ENCODE assay signal across 9 cellular contexts in genomic region chr3:192409203-192409837, GRCh38.
A peak's percentile ranks its signal among the peaks of the same experiment; 100 is the strongest.
DNase-seq lines count a peak whose midpoint lies in the region; ATAC-seq and TF ChIP-seq lines count a peak whose summit lies in the region.
"Had no signal": no experiment of that assay in that cellular context is flagged by ENCODE, and none has a peak within 500 bp of the region (broad histone marks: within the 10 kb centered on the region; RNA-seq: fewer than 3 reads in every experiment).

No MANE protein-coding gene starts in this region.

- no peaks in the 10 kb centered on the region for H3K36me3 ChIP-seq in brain microvascular endothelial cell (replicated peaks)

- ATAC-seq in GM18861 (IDR thresholded peaks at IDR 0.05; ENCODE audit: unreplicated experiment) (peak; percentile 47), HG03439 (IDR thresholded peaks at IDR 0.05; ENCODE audit: unreplicated experiment) (peak; percentile 71), HG02870 (IDR thresholded peaks at IDR 0.05; ENCODE audit: unreplicated experiment) (no peak)

- in situ Hi-C loops in brain microvascular endothelial cell (cut with HindIII; ENCODE audit: low pct_ligation_motif_present, low sequenced_read_pairs): loop anchor here (25.0 kb wide), 1 partner anchor 997 kb away; no protein-coding TSS in a partner anchor

- H3K4me3 ChIP-seq in brain microvascular endothelial cell (ENCODE audit: low read depth, low read length): peak overlapping the region; percentile 64

- no peak for TF ChIP-seq CTCF in brain microvascular endothelial cell (IDR thresholded peaks at IDR 0.05; ENCODE audit: low read depth, low read length, missing control alignments)

- DNase-seq in brain microvascular endothelial cell (no peak), islet precursor cell (peak; percentile 83), mucosa of gallbladder (ENCODE audit: low spot score) (no peak), foreskin melanocyte (no peak)
- DNase-seq: naive B cell had no signal

- H3K27me3 ChIP-seq in brain microvascular endothelial cell (replicated peaks): peaks cover 37% of the 10 kb centered on the region

- no peak overlapping the region for H3K27ac ChIP-seq in brain microvascular endothelial cell
- peak overlapping the region; percentile 30 for H3K27ac ChIP-seq in temporal lobe (ENCODE audit: low read depth, low read length)
